Comparison of ENCODE assay signal across 1 cellular context in genomic region chr12:112149596-112149995, GRCh38.
TF ChIP-seq lines count a peak whose summit lies in the region.

No MANE protein-coding gene starts in this region.

TF ChIP-seq in GM12878, 131 proteins besides CTCF, POLR2A, EP300 and RAD21:
- TF ChIP-seq ZNF622 (IDR thresholded peaks at IDR 0.05): no peak
- no peak for TF ChIP-seq TBL1XR1 (IDR thresholded peaks at IDR 0.05; ENCODE audit: low read depth, low read length)
- TF ChIP-seq, protein P1, sequence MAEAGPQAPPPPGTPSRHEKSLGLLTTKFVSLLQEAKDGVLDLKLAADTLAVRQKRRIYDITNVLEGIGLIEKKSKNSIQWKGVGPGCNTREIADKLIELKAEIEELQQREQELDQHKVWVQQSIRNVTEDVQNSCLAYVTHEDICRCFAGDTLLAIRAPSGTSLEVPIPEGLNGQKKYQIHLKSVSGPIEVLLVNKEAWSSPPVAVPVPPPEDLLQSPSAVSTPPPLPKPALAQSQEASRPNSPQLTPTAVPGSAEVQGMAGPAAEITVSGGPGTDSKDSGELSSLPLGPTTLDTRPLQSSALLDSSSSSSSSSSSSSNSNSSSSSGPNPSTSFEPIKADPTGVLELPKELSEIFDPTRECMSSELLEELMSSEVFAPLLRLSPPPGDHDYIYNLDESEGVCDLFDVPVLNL (IDR thresholded peaks at IDR 0.05; ENCODE audit: low read depth, low read length): no peak
- no peak for TF ChIP-seq TARDBP (IDR thresholded peaks at IDR 0.05; ENCODE audit: borderline replicate concordance)
- peak; percentile 54 for TF ChIP-seq RAD51 (IDR thresholded peaks at IDR 0.05)
- TF ChIP-seq RUNX3 (IDR thresholded peaks at IDR 0.05; ENCODE audit: low read length): no peak; the same call in 1 of the 2 replicates
- TF ChIP-seq HDAC6 (IDR thresholded peaks at IDR 0.05; ENCODE audit: unreplicated experiment): no peak
- TF ChIP-seq RBBP5 (conservative IDR thresholded peaks at IDR 0.05): no peak
- TF ChIP-seq SUZ12 (IDR thresholded peaks at IDR 0.05; ENCODE audit: unreplicated experiment): no peak
- no peak for TF ChIP-seq RELA (IDR thresholded peaks at IDR 0.05; ENCODE audit: borderline replicate concordance, partially characterized antibody)
- TF ChIP-seq HCFC1 (IDR thresholded peaks at IDR 0.05; ENCODE audit: low read length): no peak
- TF ChIP-seq SIN3A (IDR thresholded peaks at IDR 0.05; ENCODE audit: low read depth, low read length): no peak
- no peak for TF ChIP-seq ETV6 (conservative IDR thresholded peaks at IDR 0.05 in 1 of 2, IDR thresholded peaks at IDR 0.05 in 1 of 2; ENCODE audit: borderline replicate concordance in 1 of 2, low read depth in 1 of 2)
- TF ChIP-seq RELB (IDR thresholded peaks at IDR 0.05; ENCODE audit: low read depth): peak; percentile 52; the same call in 1 of the 2 replicates
- TF ChIP-seq IRF4 (IDR thresholded peaks at IDR 0.05; ENCODE audit: low read depth, low read length): no peak
- no peak for TF ChIP-seq ESRRA (IDR thresholded peaks at IDR 0.05; ENCODE audit: low read length)
- no peak for TF ChIP-seq MTA2 (IDR thresholded peaks at IDR 0.05; ENCODE audit: low read depth)
- peak; percentile 61 for TF ChIP-seq MEF2B (IDR thresholded peaks at IDR 0.05; ENCODE audit: partially characterized antibody, poor library complexity, severe bottlenecking)
- TF ChIP-seq FOXM1 (IDR thresholded peaks at IDR 0.05; ENCODE audit: low read depth, low read length): no peak
- no peak for TF ChIP-seq NBN (IDR thresholded peaks at IDR 0.05)
- TF ChIP-seq FOXK2 (IDR thresholded peaks at IDR 0.05): no peak
- TF ChIP-seq NR2C1 (IDR thresholded peaks at IDR 0.05): no peak
- TF ChIP-seq CBFB (IDR thresholded peaks at IDR 0.05; ENCODE audit: low read depth): no peak
- no peak for TF ChIP-seq BCL11A (IDR thresholded peaks at IDR 0.05; ENCODE audit: low read depth, low read length)
- peak; percentile 70 for TF ChIP-seq IKZF1 (conservative IDR thresholded peaks at IDR 0.05)
- TF ChIP-seq, protein P2, sequence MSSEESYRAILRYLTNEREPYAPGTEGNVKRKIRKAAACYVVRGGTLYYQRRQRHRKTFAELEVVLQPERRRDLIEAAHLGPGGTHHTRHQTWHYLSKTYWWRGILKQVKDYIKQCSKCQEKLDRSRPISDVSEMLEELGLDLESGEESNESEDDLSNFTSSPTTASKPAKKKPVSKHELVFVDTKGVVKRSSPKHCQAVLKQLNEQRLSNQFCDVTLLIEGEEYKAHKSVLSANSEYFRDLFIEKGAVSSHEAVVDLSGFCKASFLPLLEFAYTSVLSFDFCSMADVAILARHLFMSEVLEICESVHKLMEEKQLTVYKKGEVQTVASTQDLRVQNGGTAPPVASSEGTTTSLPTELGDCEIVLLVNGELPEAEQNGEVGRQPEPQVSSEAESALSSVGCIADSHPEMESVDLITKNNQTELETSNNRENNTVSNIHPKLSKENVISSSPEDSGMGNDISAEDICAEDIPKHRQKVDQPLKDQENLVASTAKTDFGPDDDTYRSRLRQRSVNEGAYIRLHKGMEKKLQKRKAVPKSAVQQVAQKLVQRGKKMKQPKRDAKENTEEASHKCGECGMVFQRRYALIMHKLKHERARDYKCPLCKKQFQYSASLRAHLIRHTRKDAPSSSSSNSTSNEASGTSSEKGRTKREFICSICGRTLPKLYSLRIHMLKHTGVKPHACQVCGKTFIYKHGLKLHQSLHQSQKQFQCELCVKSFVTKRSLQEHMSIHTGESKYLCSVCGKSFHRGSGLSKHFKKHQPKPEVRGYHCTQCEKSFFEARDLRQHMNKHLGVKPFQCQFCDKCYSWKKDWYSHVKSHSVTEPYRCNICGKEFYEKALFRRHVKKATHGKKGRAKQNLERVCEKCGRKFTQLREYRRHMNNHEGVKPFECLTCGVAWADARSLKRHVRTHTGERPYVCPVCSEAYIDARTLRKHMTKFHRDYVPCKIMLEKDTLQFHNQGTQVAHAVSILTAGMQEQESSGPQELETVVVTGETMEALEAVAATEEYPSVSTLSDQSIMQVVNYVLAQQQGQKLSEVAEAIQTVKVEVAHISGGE (CRISPR knock-in tag; IDR thresholded peaks at IDR 0.05): no peak
- peak in 1 of 2 experiments; percentile 44; a peak in 2 of 4 replicates for TF ChIP-seq IKZF2 (IDR thresholded peaks at IDR 0.05)
- TF ChIP-seq CBX3 (IDR thresholded peaks at IDR 0.05; ENCODE audit: borderline replicate concordance, low read depth): no peak
- no peak for TF ChIP-seq SRF (IDR thresholded peaks at IDR 0.05; ENCODE audit: low read depth in 2 of 2, low read length in 2 of 2)
